ENCODE assay signal across 19 cellular contexts in the genomic region with DNA sequence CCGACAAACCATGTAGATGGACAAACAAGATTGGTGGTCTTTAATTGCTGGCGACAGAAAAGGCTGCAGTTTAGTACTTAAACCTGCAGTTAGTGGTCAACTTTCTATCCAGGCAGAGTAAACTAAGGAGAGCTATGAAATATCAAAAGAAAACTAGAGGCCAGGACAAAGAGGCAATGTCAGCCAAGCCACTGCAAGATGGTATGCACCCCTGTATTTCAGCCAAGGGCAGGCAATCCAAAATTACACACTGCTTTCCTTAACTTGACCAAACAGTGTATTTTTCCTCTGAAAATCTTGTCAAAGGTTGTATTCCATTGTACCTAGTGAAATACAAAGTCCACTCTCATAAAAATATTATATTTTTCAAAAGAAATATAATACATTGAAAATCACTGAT. TPM values are rescaled to one million over a fixed set of nuclear protein-coding genes. Genes with fewer than 3 reads are reported as not detected.
A peak's percentile ranks its signal among the peaks of the same experiment; 100 is the strongest.
DNase-seq lines count a peak whose midpoint lies in the region; ATAC-seq and TF ChIP-seq lines count a peak whose summit lies in the region.
"Had no signal": no experiment of that assay in that cellular context is flagged by ENCODE, and none has a peak within 500 bp of the region (broad histone marks: within the 10 kb centered on the region; RNA-seq: fewer than 3 reads in every experiment).

No MANE protein-coding gene starts in this region.

- CTCF ChIA-PET in MCF 10A (lab: Yijun Ruan, JAX) = no interaction called here
- CTCF ChIA-PET in Caco-2 (lab: Charles Lee) = no interaction called here
- CTCF ChIA-PET in PC-3 (lab: Charles Lee) = no interaction called here

- H2AFZ ChIP-seq in PC-3 (ENCODE audit: low read length) = no peak overlapping the region
- H2AFZ ChIP-seq: GM23248 had no signal

- H3K36me3 Mint-ChIP-seq in MCF 10A (ENCODE audit: insufficient read depth, unreplicated experiment) = peaks cover 70% of the 10 kb centered on the region
- H3K36me3 Mint-ChIP-seq in Caco-2 (ENCODE audit: insufficient read depth, unreplicated experiment) = peaks cover 61% of the 10 kb centered on the region
- H3K36me3 Mint-ChIP-seq in activated naive CD8-positive, alpha-beta T cell treated with anti-CD3 and anti-CD28 coated beads for 36 hours = peaks cover 50% of the 10 kb centered on the region

- TF ChIP-seq CTCF in MCF 10A (IDR thresholded peaks at IDR 0.05; ENCODE audit: unreplicated experiment) (no peak), breast epithelium (IDR thresholded peaks at IDR 0.05) (no peak), Caco-2 (IDR thresholded peaks at IDR 0.05; ENCODE audit: insufficient read depth in 1 of 2, low read depth in 1 of 2, low read length in 1 of 2, severe bottlenecking in 1 of 2, unreplicated experiment in 1 of 2) (no peak), PC-3 (conservative IDR thresholded peaks at IDR 0.05; ENCODE audit: low read depth, low read length) (no peak)

- ATAC-seq in PC-3 (no peak), GM19467 (IDR thresholded peaks at IDR 0.05; ENCODE audit: unreplicated experiment) (no peak), GM19328 (IDR thresholded peaks at IDR 0.05; ENCODE audit: unreplicated experiment) (no peak)

- no peaks in the 10 kb centered on the region for H3K9me3 Mint-ChIP-seq in MCF 10A (ENCODE audit: unreplicated experiment)
- H3K9me3 Mint-ChIP-seq in Caco-2 (ENCODE audit: unreplicated experiment) = no peaks in the 10 kb centered on the region
- H3K9me3 Mint-ChIP-seq in activated naive CD8-positive, alpha-beta T cell treated with anti-CD3 and anti-CD28 coated beads for 36 hours = peaks cover 3% of the 10 kb centered on the region
- H3K9me3 Mint-ChIP-seq: CD4-positive, CD25-positive, alpha-beta regulatory T cell; H9 had no signal

- H3K27ac Mint-ChIP-seq in MCF 10A (ENCODE audit: low read depth, unreplicated experiment) (no peak overlapping the region), Caco-2 (ENCODE audit: unreplicated experiment) (no peak overlapping the region)
- peak overlapping the region; percentile 77 for H3K27ac Mint-ChIP-seq in activated naive CD8-positive, alpha-beta T cell treated with anti-CD3 and anti-CD28 coated beads for 36 hours
- H3K27ac Mint-ChIP-seq: CD4-positive, CD25-positive, alpha-beta regulatory T cell; H9 had no signal

- intact Hi-C loops in MCF 10A (cut with micrococcal nuclease) = no loop called here
- intact Hi-C loops in breast epithelium (cut with DNase I; ENCODE audit: low total_unique reads) = no loop called here
- intact Hi-C loops in Caco-2 (cut with micrococcal nuclease; ENCODE audit: unreplicated experiment) = no loop called here
- intact Hi-C loops in PC-3 (cut with micrococcal nuclease) = no loop called here

- H3K79me2 ChIP-seq in PC-3 (ENCODE audit: low read length) = peaks cover 5% of the 10 kb centered on the region; the same call in 1 of the 2 replicates

- no peaks in the 10 kb centered on the region; the same call in 1 of the 2 replicates for H4K20me1 ChIP-seq in PC-3 (ENCODE audit: low read length)

- peaks cover 4% of the 10 kb centered on the region for H3F3A ChIP-seq in PC-3 (ENCODE audit: low read length, unreplicated experiment)

- H3K4me1 Mint-ChIP-seq in MCF 10A (ENCODE audit: insufficient read depth, unreplicated experiment) (peaks cover 12% of the 10 kb centered on the region), Caco-2 (ENCODE audit: low read depth, unreplicated experiment) (no peaks in the 10 kb centered on the region)
- peaks cover 31% of the 10 kb centered on the region for H3K4me1 Mint-ChIP-seq in activated naive CD8-positive, alpha-beta T cell treated with anti-CD3 and anti-CD28 coated beads for 36 hours
- H3K4me1 Mint-ChIP-seq: H9 had no signal

- no peaks in the 10 kb centered on the region for H3K9me2 ChIP-seq in PC-3 (replicated peaks; ENCODE audit: low read length)

- DNase-seq in MCF 10A (ENCODE audit: unreplicated experiment) (no peak), breast epithelium (ENCODE audit: low spot score in 2 of 2) (no peak), Caco-2 (no peak), PC-3 (no peak)
- DNase-seq in activated naive CD8-positive, alpha-beta T cell treated with anti-CD3 and anti-CD28 coated beads for 36 hours = no peak
- DNase-seq: CD4-positive, CD25-positive, alpha-beta regulatory T cell; DMS79; GM23248; H9; KBM-7; NCI-H1092 treated with DMSO at 0.1 percent for 48 hours; NCI-H1436 treated with DMSO at 0.1 percent for 48 hours; NCI-H2029; NCI-H226; NCI-H524 treated with DMSO at 0.1 percent for 48 hours; NCI-H82 had no signal

- TSS peak; percentile 27 for BruUV-seq in MCF 10A (replicated peaks; lab: Mats Ljungman, UMichigan)
- BruUV-seq in Caco-2 (replicated peaks; lab: Mats Ljungman, UMichigan) = TSS peak; percentile 15
- TSS peak; percentile 3 for BruUV-seq in PC-3 (replicated peaks; lab: Mats Ljungman, UMichigan)

- H3K9ac ChIP-seq in PC-3 (ENCODE audit: low read length) = no peak overlapping the region
- H3K9ac ChIP-seq: GM23248 had no signal

- H3K27ac ChIP-seq in breast epithelium = no peak overlapping the region
- H3K27ac ChIP-seq in PC-3 (ENCODE audit: low read length) = no peak overlapping the region
- H3K27ac ChIP-seq: GM23248, HL-60 had no signal

- no peak overlapping the region for H3K4me3 ChIP-seq in breast epithelium
- no peak overlapping the region for H3K4me3 ChIP-seq in Caco-2 (ENCODE audit: low read depth, low read length)
- H3K4me3 ChIP-seq in PC-3 (ENCODE audit: low read length) = no peak overlapping the region
- H3K4me3 ChIP-seq: GM23248 had no signal

- H3K9me3 ChIP-seq in breast epithelium (no peaks in the 10 kb centered on the region), Caco-2 (no peaks in the 10 kb centered on the region), PC-3 (ENCODE audit: low read length) (no peaks in the 10 kb centered on the region)

- H3K36me3 ChIP-seq in breast epithelium (no peaks in the 10 kb centered on the region), Caco-2 (ENCODE audit: control insufficient read depth, insufficient read depth, low read length) (peaks cover 7% of the 10 kb centered on the region), PC-3 (ENCODE audit: low read depth, low read length) (peaks cover 47% of the 10 kb centered on the region)

- no peak overlapping the region for H3K4me2 ChIP-seq in PC-3 (ENCODE audit: low read length)

- H3K4me1 ChIP-seq in breast epithelium (no peaks in the 10 kb centered on the region), Caco-2 (no peaks in the 10 kb centered on the region), PC-3 (ENCODE audit: insufficient read depth, low read length) (peaks cover 9% of the 10 kb centered on the region)

- H3K27me3 Mint-ChIP-seq in MCF 10A (ENCODE audit: insufficient read depth, unreplicated experiment) (no peaks in the 10 kb centered on the region), Caco-2 (ENCODE audit: insufficient read depth, unreplicated experiment) (no peaks in the 10 kb centered on the region)
- H3K27me3 Mint-ChIP-seq in activated naive CD8-positive, alpha-beta T cell treated with anti-CD3 and anti-CD28 coated beads for 36 hours = no peaks in the 10 kb centered on the region
- H3K27me3 Mint-ChIP-seq: CD4-positive, CD25-positive, alpha-beta regulatory T cell had no signal

- H3K27me3 ChIP-seq in breast epithelium = no peaks in the 10 kb centered on the region
- no peaks in the 10 kb centered on the region for H3K27me3 ChIP-seq in Caco-2 (replicated peaks; ENCODE audit: control insufficient read depth, insufficient read depth, low read length)
- no peaks in the 10 kb centered on the region for H3K27me3 ChIP-seq in PC-3 (ENCODE audit: low read length)

- H3K4me3 Mint-ChIP-seq in MCF 10A (ENCODE audit: unreplicated experiment) = no peak overlapping the region
- H3K4me3 Mint-ChIP-seq in Caco-2 (ENCODE audit: unreplicated experiment) = no peak overlapping the region
- H3K4me3 Mint-ChIP-seq in activated naive CD8-positive, alpha-beta T cell treated with anti-CD3 and anti-CD28 coated beads for 36 hours = no peak overlapping the region
- H3K4me3 Mint-ChIP-seq: H9 had no signal

- TF ChIP-seq POLR2A in breast epithelium (IDR thresholded peaks at IDR 0.05) = no peak

- POLR2A ChIA-PET in MCF 10A (lab: Yijun Ruan, JAX) = interaction anchor here (1.2 to 4.4 kb wide), 2 partner anchors 9 to 198 kb away, joined by 3 to 32 read pairs; a partner anchor contains a TSS
- POLR2A ChIA-PET in Caco-2 (lab: Charles Lee) = no interaction called here
- POLR2A ChIA-PET in PC-3 (lab: Charles Lee; ENCODE audit: unreplicated experiment) = no interaction called here

RNA-seq across cellular contexts. Expression of a gene that starts 9.3 kb away (rescaled TPM):
- 111 and 171 TPM in 2 replicates for total RNA-seq in MCF 10A (2022)
- total RNA-seq in breast epithelium = 10 to 100 TPM; 33.9 to 45.6 (median 39.1) TPM
- total RNA-seq in Caco-2 (2022) = 84.7 and 104 TPM in 2 replicates
- 42.1 and 64.1 TPM in 2 replicates for total RNA-seq in PC-3 (2014; rRNA removed)
- 100 to 1,000 TPM; 186 to 202 TPM for total RNA-seq in activated naive CD8-positive, alpha-beta T cell treated with anti-CD3 and anti-CD28 coated beads for 36 hours

RNA-seq across cellular contexts. Expression of a gene that starts 28.1 kb away (rescaled TPM):
- 60.7 and 78.2 TPM in 2 replicates for total RNA-seq in MCF 10A (2022)
- total RNA-seq in breast epithelium = 10 to 100 TPM; 35.1 to 55.8 (median 42.7) TPM
- 125 and 136 TPM in 2 replicates for total RNA-seq in Caco-2 (2022)
- total RNA-seq in PC-3 (2014; rRNA removed) = 55.0 and 83.0 TPM in 2 replicates
- 10 to 100 TPM; 94.8 to 99.5 TPM for total RNA-seq in activated naive CD8-positive, alpha-beta T cell treated with anti-CD3 and anti-CD28 coated beads for 36 hours
